13 cellular contexts compared by ENCODE assay signal in the genomic region with DNA sequence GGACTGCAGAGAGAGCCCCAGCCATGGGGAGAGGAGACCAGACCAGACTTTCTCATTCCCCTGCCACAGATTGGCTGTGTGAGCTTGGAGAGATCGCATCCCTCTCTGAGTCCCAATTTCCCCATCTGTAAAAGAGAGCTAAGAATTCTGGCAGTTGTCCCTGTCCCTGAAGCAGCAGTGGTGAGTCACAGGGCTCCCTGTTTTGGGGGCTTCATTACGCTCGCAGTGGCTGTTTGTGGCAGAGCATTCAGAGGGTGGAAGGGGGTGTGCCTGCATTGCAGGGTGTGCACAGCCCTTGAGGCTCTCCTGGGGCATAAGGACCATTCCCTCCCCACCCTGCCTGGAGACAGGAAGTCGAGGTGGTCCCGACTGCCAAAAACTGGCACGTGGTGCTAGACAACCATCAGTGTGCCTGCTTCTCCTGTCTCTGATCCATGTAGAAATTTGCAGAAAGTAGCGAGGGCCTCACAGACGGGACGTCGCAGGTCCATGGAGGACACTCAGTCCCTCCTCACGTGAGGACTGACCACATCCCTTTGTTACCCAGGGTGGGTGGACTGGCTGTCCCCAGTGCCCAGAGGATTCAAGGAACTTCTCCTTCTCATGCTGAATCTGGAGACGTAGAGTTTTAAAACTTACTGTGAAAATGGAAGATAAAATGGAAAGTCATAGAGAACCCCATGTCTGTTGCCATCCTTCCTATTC. TPM values are rescaled to one million over a fixed set of nuclear protein-coding genes. Genes with fewer than 3 reads are reported as not detected.
DNase-seq lines count a peak whose midpoint lies in the region; ATAC-seq and TF ChIP-seq lines count a peak whose summit lies in the region.
"Had no signal": no experiment of that assay in that cellular context is flagged by ENCODE, and none has a peak within 500 bp of the region (broad histone marks: within the 10 kb centered on the region; RNA-seq: fewer than 3 reads in every experiment).

No MANE protein-coding gene starts in this region.

- no peak overlapping the region for H2BK15ac ChIP-seq in mesenchymal stem cell (ENCODE audit: low read depth, poor library complexity, severe bottlenecking)

- no peaks in the 10 kb centered on the region for H3K79me1 ChIP-seq in mesenchymal stem cell (replicated peaks; ENCODE audit: low read length, poor library complexity, severe bottlenecking)

- H3K36me3 ChIP-seq in cardiac muscle cell (no peaks in the 10 kb centered on the region), thoracic aorta (no peaks in the 10 kb centered on the region), mesenchymal stem cell (ENCODE audit: control insufficient read depth in 1 of 2, insufficient read depth in 2 of 2, low read depth in 1 of 2, low read length in 2 of 2) (no peaks in the 10 kb centered on the region)
- H3K36me3 ChIP-seq: lower lobe of right lung had no signal

- in situ Hi-C loops in ACHN (cut with HindIII; ENCODE audit: low pct_ligation_motif_present, low pct_unique_long_range_greater_than_20kb, low sequenced_read_pairs) = no loop called here

- 45% methylated on average over 12 of the region's 12 CpGs for WGBS in right cardiac atrium
- WGBS in mesenchymal stem cell = 88% methylated on average over 12 of the region's 12 CpGs

- no peak overlapping the region for H3K18ac ChIP-seq in mesenchymal stem cell (ENCODE audit: low read depth in 1 of 2, low read length in 2 of 2)

- ATAC-seq in left cardiac atrium (no peak), right cardiac atrium (no peak), thoracic aorta (ENCODE audit: insufficient number of reproducible peaks, low FRiP score, low read depth) (no peak), GM19452 (IDR thresholded peaks at IDR 0.05; ENCODE audit: unreplicated experiment) (no peak)
- ATAC-seq: lower lobe of right lung had no signal

- DNase-seq in cardiac muscle cell (ENCODE audit: low read depth in 1 of 2, low spot score in 1 of 2) (no peak), left cardiac atrium (no peak), NB4 (ENCODE audit: low read depth) (peak; percentile 43), right cardiac atrium (peak in 1 of 3 donors; percentile 31), thoracic aorta (ENCODE audit: low spot score) (no peak), ACHN (no peak), mesenchymal stem cell (no peak)
- DNase-seq: DMS 273 treated with DMSO at 0.1 percent for 48 hours, lower lobe of right lung, naive B cell, NCI-H446 treated with DMSO at 0.1 percent for 48 hours had no signal

- H2BK12ac ChIP-seq in mesenchymal stem cell (ENCODE audit: low read length in 2 of 2) = no peak overlapping the region

- intact Hi-C loops in left cardiac atrium (cut with DNase I) (no loop called here), right cardiac atrium (cut with DNase I) (no loop called here)

- H3K9me3 ChIP-seq in cardiac muscle cell (ENCODE audit: low read depth) = no peaks in the 10 kb centered on the region
- H3K9me3 ChIP-seq in right cardiac atrium (ENCODE audit: control insufficient read depth, low read length) = no peaks in the 10 kb centered on the region
- H3K9me3 ChIP-seq in thoracic aorta = no peaks in the 10 kb centered on the region
- H3K9me3 ChIP-seq in mesenchymal stem cell (ENCODE audit: control insufficient read depth, low read length) = no peaks in the 10 kb centered on the region
- H3K9me3 ChIP-seq: lower lobe of right lung had no signal

- no peak overlapping the region for H2AFZ ChIP-seq in mesenchymal stem cell (ENCODE audit: low read depth, low read length)

- H3K27me3 ChIP-seq in cardiac muscle cell (no peaks in the 10 kb centered on the region), right cardiac atrium (ENCODE audit: control insufficient read depth, insufficient read depth) (no peaks in the 10 kb centered on the region), thoracic aorta (replicated peaks; ENCODE audit: insufficient read depth) (no peaks in the 10 kb centered on the region), mesenchymal stem cell (ENCODE audit: control insufficient read depth in 1 of 2, insufficient read depth in 1 of 2, low read length in 2 of 2) (peaks cover 0 to 33% of the 10 kb centered on the region in 2 experiments)

- no peak overlapping the region for H3K9ac ChIP-seq in mesenchymal stem cell (ENCODE audit: low read length)

- no peak overlapping the region for H3K4me2 ChIP-seq in mesenchymal stem cell (ENCODE audit: low read length, poor library complexity, severe bottlenecking)

- H3K23ac ChIP-seq in mesenchymal stem cell (ENCODE audit: low read length in 2 of 2) = no peak overlapping the region

- H4K8ac ChIP-seq in mesenchymal stem cell (ENCODE audit: low read length) = no peak overlapping the region

- no peak overlapping the region for H4K91ac ChIP-seq in mesenchymal stem cell (ENCODE audit: low read length)

- H3K4me1 ChIP-seq in cardiac muscle cell (ENCODE audit: low read depth) (peaks cover 16% of the 10 kb centered on the region), right cardiac atrium (ENCODE audit: control insufficient read depth, insufficient read depth, low read length) (peaks cover 7% of the 10 kb centered on the region), thoracic aorta (ENCODE audit: control insufficient read depth in 1 of 2, low read depth in 2 of 2) (peaks cover 24 to 39% of the 10 kb centered on the region in 2 donors), mesenchymal stem cell (ENCODE audit: control insufficient read depth, insufficient read depth, low read depth, low read length) (peaks cover 2% of the 10 kb centered on the region)

- H2BK120ac ChIP-seq in mesenchymal stem cell (ENCODE audit: low read depth, low read length) = no peak overlapping the region

- H2AK5ac ChIP-seq in mesenchymal stem cell (ENCODE audit: low read length, severe bottlenecking) = no peak overlapping the region

- H2BK5ac ChIP-seq in mesenchymal stem cell (ENCODE audit: low read depth, low read length, poor library complexity, severe bottlenecking) = no peak overlapping the region

- H3K4me3 ChIP-seq in cardiac muscle cell (no peak overlapping the region), NB4 (ENCODE audit: low read depth, low read length) (no peak overlapping the region), right cardiac atrium (ENCODE audit: low read length) (no peak overlapping the region), thoracic aorta (no peak overlapping the region), mesenchymal stem cell (ENCODE audit: insufficient read depth in 1 of 2, low read depth in 1 of 2, low read length in 2 of 2) (no peak overlapping the region)
- H3K4me3 ChIP-seq: lower lobe of right lung had no signal

- no peak for TF ChIP-seq POLR2A in NB4 (IDR thresholded peaks at IDR 0.05; ENCODE audit: extremely low read depth, insufficient read length)

- H3K4ac ChIP-seq in mesenchymal stem cell (ENCODE audit: low read depth in 1 of 2, low read length in 2 of 2) = no peak overlapping the region

- no peak for TF ChIP-seq CTCF in cardiac muscle cell (IDR thresholded peaks at IDR 0.05; ENCODE audit: low read depth, low read length)
- TF ChIP-seq CTCF in NB4 (IDR thresholded peaks at IDR 0.05; ENCODE audit: low read depth, low read length) = no peak
- TF ChIP-seq CTCF in thoracic aorta (IDR thresholded peaks at IDR 0.05) = peak; percentile 7

- peak overlapping the region; percentile 28 for H3K27ac ChIP-seq in cardiac muscle cell
- peak overlapping the region; percentile 21 for H3K27ac ChIP-seq in right cardiac atrium (ENCODE audit: low read length)
- H3K27ac ChIP-seq in thoracic aorta = peak overlapping the region in 1 of 2 donors; percentile 30
- H3K27ac ChIP-seq in mesenchymal stem cell (ENCODE audit: low read length, poor library complexity, severe bottlenecking) = no peak overlapping the region
- H3K27ac ChIP-seq: lower lobe of right lung had no signal

- no peak overlapping the region for H3K14ac ChIP-seq in mesenchymal stem cell (ENCODE audit: low read length in 2 of 2)

RNA-seq across cellular contexts. Expression of a gene that starts 35.3 kb away (rescaled TPM):
- total RNA-seq in cardiac muscle cell = 15.6 and 23.3 TPM in 2 replicates
- 12.7 and 19.1 TPM in 2 replicates for polyA plus RNA-seq in cardiac muscle cell
- 10 to 100 TPM; 20.0 to 24.3 TPM for total RNA-seq in left cardiac atrium
- 10 to 100 TPM; 21.0 to 37.5 (median 32.0) TPM for total RNA-seq in right cardiac atrium
- 18.6 TPM for polyA plus RNA-seq in right cardiac atrium
- total RNA-seq in thoracic aorta = 10 to 100 TPM in 1 of 2 donors, 1 to 10 TPM in 1; 8.8 to 23.1 TPM
- 0.33 TPM for polyA plus RNA-seq in mesenchymal stem cell (2013, experiment 1 of 2)
- 0.18 TPM for polyA plus RNA-seq in mesenchymal stem cell (2013, experiment 2 of 2)
- total RNA-seq: LHCN-M2 had no signal
